ENCODE assay signal across 19 cellular contexts in genomic region chr7:47587976-47588375, GRCh38. TPM values are rescaled to one million over a fixed set of nuclear protein-coding genes. Genes with fewer than 3 reads are reported as not detected.
DNase-seq lines count a peak whose midpoint lies in the region; TF ChIP-seq lines count a peak whose summit lies in the region.
"Had no signal": no experiment of that assay in that cellular context is flagged by ENCODE, and none has a peak within 500 bp of the region (broad histone marks: within the 10 kb centered on the region; RNA-seq: fewer than 3 reads in every experiment).

No MANE protein-coding gene starts in this region.

- no peaks in the 10 kb centered on the region for H3K79me2 ChIP-seq in mammary epithelial cell (ENCODE audit: insufficient read depth, low read length)

- no peak overlapping the region for H3K4me3 ChIP-seq in mammary epithelial cell (replicated peaks in 1 of 3; ENCODE audit: insufficient read depth in 1 of 3, low read depth in 2 of 3, low read length in 3 of 3)
- H3K4me3 ChIP-seq: Peyer's patch, SJCRH30 had no signal

- no peaks in the 10 kb centered on the region for H3K36me3 ChIP-seq in mammary epithelial cell (ENCODE audit: insufficient read depth, low read length)
- H3K36me3 ChIP-seq: Peyer's patch, SJCRH30 had no signal

- POLR2A ChIA-PET in RWPE1 (lab: Yijun Ruan, JAX; ENCODE audit: low non-redundant PET) = no interaction called here

- H3K27ac ChIP-seq in mammary epithelial cell (ENCODE audit: insufficient read depth, low read depth, low read length) = no peak overlapping the region
- H3K27ac ChIP-seq in RWPE1 = peak overlapping the region; percentile 72
- H3K27ac ChIP-seq: HL-60, SJCRH30 had no signal

- CTCF ChIA-PET in mammary epithelial cell (lab: Charles Lee; ENCODE audit: low non-redundant PET) (no interaction called here), RWPE1 (lab: Yijun Ruan, JAX) (no interaction called here)

- in situ Hi-C loops in T47D (cut with HindIII; ENCODE audit: low pct_unique_long_range_greater_than_20kb, low sequenced_read_pairs) = no loop called here
- in situ Hi-C loops in mammary epithelial cell (cut with MboI; ENCODE audit: low sequenced_read_pairs in 2 of 2) = loop anchor here in 1 of 2 donors (25.0 kb wide), 1 partner anchor 224 kb away; no protein-coding TSS in a partner anchor

- no peaks in the 10 kb centered on the region for H3K27me3 ChIP-seq in mammary epithelial cell (ENCODE audit: insufficient read depth, low read length)
- H3K27me3 ChIP-seq: Peyer's patch, SJCRH30 had no signal

- no peaks in the 10 kb centered on the region for H3K36me3 Mint-ChIP-seq in mesothelial cell of epicardium

- TF ChIP-seq CTCF in mammary epithelial cell (conservative IDR thresholded peaks at IDR 0.05 in 1 of 2, IDR thresholded peaks at IDR 0.05 in 1 of 2; ENCODE audit: extremely low read depth in 1 of 2, insufficient read depth in 1 of 2, low read depth in 1 of 2, low read length in 2 of 2) (no peak), RWPE1 (conservative IDR thresholded peaks at IDR 0.05; ENCODE audit: low read depth) (no peak), mesothelial cell of epicardium (IDR thresholded peaks at IDR 0.05; ENCODE audit: unreplicated experiment) (no peak)

- DNase-seq in T47D (ENCODE audit: low read depth in 1 of 2, low spot score in 1 of 2) (peak; percentile 51 to 84), mammary epithelial cell (no peak), RWPE1 (ENCODE audit: low spot score) (no peak), mesothelial cell of epicardium (ENCODE audit: low spot score in 2 of 2, unreplicated experiment in 2 of 2) (no peak), OCI-M1 (lab: John Stamatoyannopoulos, UW) (no peak), D341Med (ENCODE audit: low spot score) (no peak), hypothalamus (lab: John Stamatoyannopoulos, UW) (no peak)
- no peak for DNase-seq in activated effector memory CD4-positive, alpha-beta T cell treated with Interleukin-2 at 50 U/mL for 16 hours
- DNase-seq: 8988T, Karpas-422, NCI-H1092, NCI-H1417 treated with DMSO at 0.1 percent for 48 hours, NCI-H187, NCI-H2107, NCI-H524, NCI-H774, Peyer's patch had no signal

- H3K4me1 Mint-ChIP-seq in mesothelial cell of epicardium = peaks cover 65% of the 10 kb centered on the region

- H3K4me3 Mint-ChIP-seq in mesothelial cell of epicardium = no peak overlapping the region

- no peaks in the 10 kb centered on the region for H4K20me1 ChIP-seq in mammary epithelial cell (ENCODE audit: insufficient read depth, low read length)

- 98% methylated on average over 9 of the region's 9 CpGs for WGBS in mammary epithelial cell (ENCODE audit: low coverage, missing lambda C conversion rate)

- no peaks in the 10 kb centered on the region for H3K27me3 Mint-ChIP-seq in mesothelial cell of epicardium (ENCODE audit: low read depth)

- H3K4me1 ChIP-seq in mammary epithelial cell (ENCODE audit: insufficient read depth, low read length) = peaks cover 27% of the 10 kb centered on the region

- no peak overlapping the region for H3K9ac ChIP-seq in mammary epithelial cell (ENCODE audit: insufficient read depth, low read length)

- BruUV-seq in mammary epithelial cell (replicated peaks; lab: Mats Ljungman, UMichigan) = no TSS peak

- H3K9me3 Mint-ChIP-seq in mesothelial cell of epicardium = peaks cover 5% of the 10 kb centered on the region

- H3K9me3 ChIP-seq in mammary epithelial cell (replicated peaks; ENCODE audit: insufficient read depth, low read length) = no peaks in the 10 kb centered on the region
- H3K9me3 ChIP-seq: Peyer's patch, SJCRH30 had no signal

- peak overlapping the region; percentile 95 for H3K27ac Mint-ChIP-seq in mesothelial cell of epicardium

- dilution Hi-C loops in mammary epithelial cell (cut with HindIII; ENCODE audit: low sequenced_read_pairs) = no loop called here

- intact Hi-C loops in mammary epithelial cell (cut with micrococcal nuclease) = loop anchor here (10.0 kb wide), 1 partner anchor 113 kb away; no protein-coding TSS in a partner anchor

- no peak overlapping the region for H3K4me2 ChIP-seq in mammary epithelial cell (ENCODE audit: insufficient read depth, low read depth, low read length)

- H2AFZ ChIP-seq in mammary epithelial cell (ENCODE audit: low read depth, low read length) = no peak overlapping the region

RNA-seq across cellular contexts. Expression of gene TNS3, which starts 6.1 kb away (rescaled TPM):
- total RNA-seq in mammary epithelial cell = 10 to 100 TPM; 15.0 to 43.5 TPM
- 12.9 TPM for polyA plus RNA-seq in mammary epithelial cell
- 27.8 TPM for polyA minus RNA-seq in mammary epithelial cell
- 427 to 461 TPM (median 452 TPM) in 3 replicates for total RNA-seq in mesothelial cell of epicardium

Comparison
In these comparisons a context has a peak if more than half of its experiments do, and no peak if none do; other contexts are left out.
1. DNase-seq: peak in T47D (2 of 2); none in mammary epithelial cell (single experiment), RWPE1 (single experiment), mesothelial cell of epicardium (0 of 2), activated effector memory CD4-positive, alpha-beta T cell treated with Interleukin-2 at 50 U/mL for 16 hours (single experiment), OCI-M1 (single experiment), D341Med (single experiment) and hypothalamus (0 of 51).